Comparison of ENCODE assay signal across 19 cellular contexts in the genomic region with DNA sequence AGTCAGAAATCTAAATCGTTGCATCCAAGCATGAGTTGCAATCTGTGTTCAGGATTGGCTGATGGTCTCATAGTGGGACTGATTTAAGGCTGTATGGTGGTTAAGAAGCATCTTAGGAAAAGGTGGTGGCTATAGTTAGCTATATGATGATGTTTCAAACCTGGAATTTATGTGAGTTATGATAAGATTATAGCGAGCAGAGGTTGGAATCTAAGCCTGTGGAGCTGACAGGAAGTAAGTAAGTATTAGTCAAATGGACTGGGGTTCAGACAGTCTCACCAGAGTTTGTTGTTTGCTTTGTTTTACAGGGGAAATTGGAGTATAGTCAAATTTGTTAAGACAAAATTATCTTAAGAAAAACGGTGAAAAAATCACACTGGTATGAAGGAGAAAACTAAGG. TPM values are rescaled to one million over a fixed set of nuclear protein-coding genes. Genes with fewer than 3 reads are reported as not detected.
DNase-seq lines count a peak whose midpoint lies in the region; ATAC-seq and TF ChIP-seq lines count a peak whose summit lies in the region.
"Had no signal": no experiment of that assay in that cellular context is flagged by ENCODE, and none has a peak within 500 bp of the region (broad histone marks: within the 10 kb centered on the region; RNA-seq: fewer than 3 reads in every experiment).

No MANE protein-coding gene starts in this region.

- H2AFZ ChIP-seq in DND-41 (ENCODE audit: low read depth, low read length) (peak overlapping the region; percentile 52; the same call in 1 of the 2 replicates), OCI-LY3 (ENCODE audit: low read depth, low read length) (0 out of 2 replicates have a peak overlapping the region, but pooled peaks have one; percentile 2), neural progenitor cell (replicated peaks) (peak overlapping the region; percentile 54)

- 38% methylated on average over 3 of the region's 3 CpGs for WGBS in right lobe of liver (ENCODE audit: insufficient coverage, low coverage, low lambda C conversion rate, missing lambda C conversion rate)

- H3F3A ChIP-seq in neural progenitor cell (ENCODE audit: low read depth), result no peaks in the 10 kb centered on the region

- 0 out of 2 replicates have a peak overlapping the region, but pooled peaks have one; percentile 3 for H3K9ac ChIP-seq in DND-41 (ENCODE audit: low read depth, low read length)
- H3K9ac ChIP-seq in OCI-LY3 (ENCODE audit: low read length), result no peak overlapping the region
- H3K9ac ChIP-seq in neural progenitor cell, result no peak overlapping the region

- H3K27me3 ChIP-seq in DND-41 (ENCODE audit: insufficient read depth, low read length, poor library complexity) (no peaks in the 10 kb centered on the region), OCI-LY3 (ENCODE audit: low read depth, low read length) (no peaks in the 10 kb centered on the region), neural progenitor cell (no peaks in the 10 kb centered on the region), right lobe of liver (no peaks in the 10 kb centered on the region)
- H3K27me3 ChIP-seq: MG63 had no signal

- TF ChIP-seq CTCF in DND-41 (IDR thresholded peaks at IDR 0.05; ENCODE audit: borderline replicate concordance, extremely low read depth, low read length, poor library complexity, severe bottlenecking) (no peak), OCI-LY3 (IDR thresholded peaks at IDR 0.05; ENCODE audit: low read depth, low read length) (no peak), choroid plexus epithelial cell (conservative IDR thresholded peaks at IDR 0.05; ENCODE audit: low read depth, low read length) (no peak), neural progenitor cell (IDR thresholded peaks at IDR 0.05) (no peak), right lobe of liver (IDR thresholded peaks at IDR 0.05) (no peak)

- intact Hi-C loops in right lobe of liver (cut with DNase I), result no loop called here

- no peaks in the 10 kb centered on the region for H3K36me3 Mint-ChIP-seq in neural progenitor cell

- no peak for TF ChIP-seq POLR2A in right lobe of liver (IDR thresholded peaks at IDR 0.05)

- H4K20me1 ChIP-seq in DND-41 (ENCODE audit: insufficient read depth, low read length) (no peaks in the 10 kb centered on the region), OCI-LY3 (ENCODE audit: insufficient read depth, low read length) (no peaks in the 10 kb centered on the region), neural progenitor cell (ENCODE audit: low read depth) (no peaks in the 10 kb centered on the region)

- no peaks in the 10 kb centered on the region for H3K9me3 Mint-ChIP-seq in neural progenitor cell

- no peaks in the 10 kb centered on the region for H3K4me1 Mint-ChIP-seq in neural progenitor cell
- H3K4me1 Mint-ChIP-seq: B cell had no signal

- ATAC-seq in DND-41 (ENCODE audit: insufficient read depth, low read depth), result no peak
- ATAC-seq in GM19023 (IDR thresholded peaks at IDR 0.05; ENCODE audit: unreplicated experiment), result no peak
- no peak for ATAC-seq in right lobe of liver
- ATAC-seq: A549, HepG2, K562 had no signal

- DNase-seq in DND-41 (no peak), choroid plexus epithelial cell (ENCODE audit: low read depth) (peak; percentile 22), neural progenitor cell (ENCODE audit: low spot score) (no peak), SHP77 treated with DMSO at 0.1 percent for 48 hours (lab: John Stamatoyannopoulos, UW) (no peak), NCI-H1694 (lab: John Stamatoyannopoulos, UW) (no peak), right lobe of liver (no peak)
- DNase-seq: MG63, NCI-H1417 treated with DMSO at 0.1 percent for 48 hours, NCI-H187 treated with DMSO at 0.1 percent for 48 hours, NCI-H2107, NCI-H524, Right ventricle myocardium superior had no signal

- H3K36me3 ChIP-seq in DND-41 (ENCODE audit: insufficient read depth, low read length) (no peaks in the 10 kb centered on the region), OCI-LY3 (replicated peaks; ENCODE audit: low read depth, low read length) (no peaks in the 10 kb centered on the region), neural progenitor cell (no peaks in the 10 kb centered on the region), right lobe of liver (no peaks in the 10 kb centered on the region)
- H3K36me3 ChIP-seq: HAP-1, MG63 had no signal

- no peaks in the 10 kb centered on the region for H3K27me3 Mint-ChIP-seq in neural progenitor cell (ENCODE audit: insufficient read depth, low read depth)

- no peak overlapping the region for H3K4me3 ChIP-seq in DND-41 (ENCODE audit: low read depth in 1 of 2, low read length in 2 of 2)
- H3K4me3 ChIP-seq in OCI-LY3 (ENCODE audit: low read length), result no peak overlapping the region
- H3K4me3 ChIP-seq in choroid plexus epithelial cell (ENCODE audit: low read depth, low read length), result no peak overlapping the region
- H3K4me3 ChIP-seq in neural progenitor cell, result no peak overlapping the region
- H3K4me3 ChIP-seq in right lobe of liver, result no peak overlapping the region
- H3K4me3 ChIP-seq: A549, HAP-1, K562, MG63 had no signal

- H3K4me3 Mint-ChIP-seq in neural progenitor cell, result no peak overlapping the region
- H3K4me3 Mint-ChIP-seq: B cell had no signal

- no peak overlapping the region for H3K27ac Mint-ChIP-seq in neural progenitor cell
- H3K27ac Mint-ChIP-seq: B cell had no signal

- H3K4me2 ChIP-seq in DND-41 (ENCODE audit: insufficient read depth, low read length) (0 out of 2 replicates have a peak overlapping the region, but pooled peaks have one; percentile 13), OCI-LY3 (ENCODE audit: low read length) (no peak overlapping the region), neural progenitor cell (no peak overlapping the region)
- H3K4me2 ChIP-seq: A549 had no signal

- no peaks in the 10 kb centered on the region for H3K9me3 ChIP-seq in DND-41 (ENCODE audit: insufficient read depth, low read length, severe bottlenecking)
- 0 out of 2 replicates have a peak, but pooled peaks cover 2% of the 10 kb centered on the region for H3K9me3 ChIP-seq in OCI-LY3 (ENCODE audit: insufficient read depth, low read length)
- no peaks in the 10 kb centered on the region for H3K9me3 ChIP-seq in neural progenitor cell (ENCODE audit: low read depth)
- no peaks in the 10 kb centered on the region for H3K9me3 ChIP-seq in right lobe of liver
- H3K9me3 ChIP-seq: A549, HAP-1, MG63 had no signal

- H3K4me1 ChIP-seq in DND-41 (ENCODE audit: insufficient read depth, low read length), result peaks cover 46% of the 10 kb centered on the region
- H3K4me1 ChIP-seq in OCI-LY3 (ENCODE audit: low read length), result no peaks in the 10 kb centered on the region
- no peaks in the 10 kb centered on the region for H3K4me1 ChIP-seq in neural progenitor cell
- no peaks in the 10 kb centered on the region for H3K4me1 ChIP-seq in right lobe of liver
- H3K4me1 ChIP-seq: A549, HAP-1 had no signal

- H3K79me2 ChIP-seq in DND-41 (ENCODE audit: insufficient read depth, low read length) (no peaks in the 10 kb centered on the region), OCI-LY3 (ENCODE audit: low read length) (no peaks in the 10 kb centered on the region), neural progenitor cell (ENCODE audit: low read depth) (no peaks in the 10 kb centered on the region)

- H3K27ac ChIP-seq in DND-41 (ENCODE audit: low read length) (peak overlapping the region; percentile 64), OCI-LY3 (ENCODE audit: low read length) (no peak overlapping the region), neural progenitor cell (no peak overlapping the region), right lobe of liver (no peak overlapping the region)
- H3K27ac ChIP-seq: A549 had no signal

RNA-seq across cellular contexts. Expression of a gene that starts 56.7 kb away (rescaled TPM):
- total RNA-seq in neural progenitor cell (ENCODE audit: low replicate concordance) (not detected in 2 replicates), right lobe of liver (not detected)
- total RNA-seq: B cell, HepG2 had no signal

Comparison
In these comparisons a context has a peak if more than half of its experiments do, and no peak if none do; other contexts are left out.
1. H2AFZ ChIP-seq: peak in every context shown above with its lines; median percentile 54 in neural progenitor cell; 52 in DND-41; 2 in OCI-LY3.